Comparison of ENCODE assay signal across 22 cellular contexts in genomic region chr13:39159971-39160370, GRCh38.
DNase-seq lines count a peak whose midpoint lies in the region; ATAC-seq, FAIRE-seq and TF ChIP-seq lines count a peak whose summit lies in the region.
"Had no signal": no experiment of that assay in that cellular context is flagged by ENCODE, and none has a peak within 500 bp of the region (broad histone marks: within the 10 kb centered on the region; RNA-seq: fewer than 3 reads in every experiment).

No MANE protein-coding gene starts in this region.

- H3K4me1 ChIP-seq in right cardiac atrium (ENCODE audit: control insufficient read depth, insufficient read depth, low read length), result peaks cover 5% of the 10 kb centered on the region

- WGBS in right cardiac atrium, result 72% methylated on average over 1 of the region's 1 CpG

- peak; percentile 48 for ATAC-seq in left ventricle myocardium superior
- no peak for ATAC-seq in right cardiac atrium
- no peak for ATAC-seq in HG02973 (IDR thresholded peaks at IDR 0.05; ENCODE audit: unreplicated experiment)
- ATAC-seq: GM23338, HepG2, K562 had no signal

- intact Hi-C loops in left ventricle myocardium superior (cut with micrococcal nuclease), result no loop called here
- intact Hi-C loops in right cardiac atrium (cut with DNase I), result no loop called here

- TF ChIP-seq POLR2A in GM12891 (IDR thresholded peaks at IDR 0.05; ENCODE audit: low read depth, low read length), result no peak

- H3K4me3 ChIP-seq in right cardiac atrium (ENCODE audit: low read length), result no peak overlapping the region
- H3K4me3 ChIP-seq: GM12878, GM23338, HAP-1, K562, MG63, PC-9 had no signal

- H3K27ac ChIP-seq in right cardiac atrium (ENCODE audit: low read length), result no peak overlapping the region
- H3K27ac ChIP-seq: C4-2B, HL-60, PC-9 had no signal

- H3K9me3 ChIP-seq in right cardiac atrium (ENCODE audit: control insufficient read depth, low read length), result no peaks in the 10 kb centered on the region
- H3K9me3 ChIP-seq: HAP-1, MG63 had no signal

- FAIRE-seq in GM12891 (lab: Jason Lieb, UNC), result no peak
- FAIRE-seq: A204.1, GM12878, HepG2, K562 had no signal

- DNase-seq in NCI-H2107 treated with DMSO at 0.1 percent for 48 hours (lab: John Stamatoyannopoulos, UW; ENCODE audit: unreplicated experiment) (peak; percentile 36), NCI-H2107 (lab: John Stamatoyannopoulos, UW) (no peak), left ventricle myocardium superior (no peak), right cardiac atrium (no peak), NCI-H69 (lab: John Stamatoyannopoulos, UW) (peak; percentile 58), GM12891 (ENCODE audit: insufficient read length, low spot score) (no peak), UCSD-AML1 (lab: John Stamatoyannopoulos, UW; ENCODE audit: unreplicated experiment) (no peak)
- DNase-seq: CD8-positive, alpha-beta memory T cell; MG63; NCI-H2029; PC-9; RPMI8226; SW 1271 had no signal

- no peaks in the 10 kb centered on the region for H3K27me3 ChIP-seq in right cardiac atrium (ENCODE audit: control insufficient read depth, insufficient read depth)

TF ChIP-seq in GM12891, 5 proteins besides CTCF, POLR2A, EP300 and RAD21:
- no peak for TF ChIP-seq SPI1 (IDR thresholded peaks at IDR 0.05; ENCODE audit: low read depth, low read length)
- TF ChIP-seq POLR2AphosphoS5 (IDR thresholded peaks at IDR 0.05; ENCODE audit: low read depth, low read length), result no peak
- TF ChIP-seq TAF1 (IDR thresholded peaks at IDR 0.05; ENCODE audit: low read depth, low read length), result no peak
TF ChIP-seq in GM12891: peak in this region for 0.

Comparison
In these comparisons a context has a peak if more than half of its experiments do, and no peak if none do; other contexts are left out.
1. DNase-seq: peak in NCI-H2107 treated with DMSO at 0.1 percent for 48 hours (single experiment) and NCI-H69 (single experiment); none in NCI-H2107 (single experiment), left ventricle myocardium superior (single experiment), right cardiac atrium (0 of 3), GM12891 (single experiment) and UCSD-AML1 (single experiment).